In genomic region chr17:76521683-76522082, GRCh38 we compare ENCODE assay signal across 17 cellular contexts. TPM values are rescaled to one million over a fixed set of nuclear protein-coding genes. Genes with fewer than 3 reads are reported as not detected.
"Had no signal": no experiment of that assay in that cellular context is flagged by ENCODE, and none has a peak within 500 bp of the region (broad histone marks: within the 10 kb centered on the region; RNA-seq: fewer than 3 reads in every experiment).

No MANE protein-coding gene starts in this region.

RNA-seq across cellular contexts. Expression of gene AANAT, which starts 54.3 kb away (rescaled TPM):
- total RNA-seq: kidney, left colon, left ventricle myocardium superior, lower lobe of right lung, mammary epithelial cell, mononuclear cell, neural crest cell, occipital lobe, osteocyte, posterior vena cava, psoas muscle, sigmoid colon, smooth muscle cell, temporal lobe, tibial nerve, ureter, uterus had no signal
- polyA plus RNA-seq: smooth muscle cell had no signal
